In genomic region chr15:68994149-68994548, GRCh38 we compare ENCODE assay signal across 20 cellular contexts. TPM values are rescaled to one million over a fixed set of nuclear protein-coding genes. Genes with fewer than 3 reads are reported as not detected.
DNase-seq lines count a peak whose midpoint lies in the region; ATAC-seq, FAIRE-seq and TF ChIP-seq lines count a peak whose summit lies in the region.
"Had no signal": no experiment of that assay in that cellular context is flagged by ENCODE, and none has a peak within 500 bp of the region (broad histone marks: within the 10 kb centered on the region; RNA-seq: fewer than 3 reads in every experiment).

No MANE protein-coding gene starts in this region.

- no peak for TF ChIP-seq CTCF in IMR-90 (conservative IDR thresholded peaks at IDR 0.05; ENCODE audit: low read depth, low read length)
- no peak for TF ChIP-seq CTCF in bronchial epithelial cell (IDR thresholded peaks at IDR 0.05; ENCODE audit: insufficient read depth, low read length, severe bottlenecking)

- H4K91ac ChIP-seq in IMR-90 (ENCODE audit: insufficient read depth, low read depth, low read length): no peak overlapping the region

- H3K4me2 ChIP-seq in IMR-90 (ENCODE audit: low read depth, low read length): no peak overlapping the region

- BruUV-seq in IMR-90 (replicated peaks; lab: Mats Ljungman, UMichigan): no TSS peak

- no peaks in the 10 kb centered on the region for H3K79me1 ChIP-seq in IMR-90 (ENCODE audit: low read depth in 1 of 2, low read length in 2 of 2)

- no peak for TF ChIP-seq POLR2A in IMR-90 (IDR thresholded peaks at IDR 0.05; ENCODE audit: low read depth, low read length)

- H2AFZ ChIP-seq in IMR-90 (replicated peaks; ENCODE audit: low read length, poor library complexity): no peak overlapping the region

- H4K8ac ChIP-seq in IMR-90 (ENCODE audit: low read depth in 2 of 2, low read length in 2 of 2): no peak overlapping the region

- H3K14ac ChIP-seq in IMR-90 (replicated peaks; ENCODE audit: low read depth, low read length): no peak overlapping the region

- H2BK120ac ChIP-seq in IMR-90 (ENCODE audit: low read depth, low read length): no peak overlapping the region

- 29% methylated on average over 1 of the region's 2 CpGs; no CpG with 5 or more reads in 1 of the 2 experiments for WGBS in IMR-90 (ENCODE audit: extremely low coverage in 2 of 2, insufficient read length in 1 of 2), 2 experiments

- H3K27me3 ChIP-seq in IMR-90 (ENCODE audit: control insufficient read depth, insufficient read depth, low read length) (peaks cover 28% of the 10 kb centered on the region), bronchial epithelial cell (ENCODE audit: control insufficient read depth, insufficient read depth, low read length) (no peaks in the 10 kb centered on the region)
- H3K27me3 ChIP-seq: sigmoid colon, upper lobe of right lung had no signal

- H2AK9ac ChIP-seq in IMR-90 (replicated peaks; ENCODE audit: low read depth, low read length, poor library complexity): no peak overlapping the region

- no peak overlapping the region for H2BK20ac ChIP-seq in IMR-90 (ENCODE audit: low read depth, low read length)

- no peaks in the 10 kb centered on the region for H3K9me1 ChIP-seq in IMR-90 (ENCODE audit: insufficient read depth, low read length)

- in situ Hi-C loops in IMR-90 (cut with MboI; ENCODE audit: low sequenced_read_pairs): no loop called here

- H3K56ac ChIP-seq in IMR-90 (ENCODE audit: extremely low read depth, insufficient read depth, low read length): no peak overlapping the region

- no peaks in the 10 kb centered on the region for H4K20me1 ChIP-seq in IMR-90 (ENCODE audit: insufficient read depth, low read length)

- H4K5ac ChIP-seq in IMR-90 (ENCODE audit: low read depth, low read length): no peak overlapping the region

- no peak overlapping the region for H3K27ac ChIP-seq in IMR-90 (ENCODE audit: insufficient read depth, low read length)
- H3K27ac ChIP-seq: dorsolateral prefrontal cortex, sigmoid colon, upper lobe of right lung had no signal

- 0 out of 2 replicates have a peak, but pooled peaks cover 1% of the 10 kb centered on the region for H3K4me1 ChIP-seq in IMR-90 (ENCODE audit: control insufficient read depth, insufficient read depth, low read length)
- H3K4me1 ChIP-seq: sigmoid colon, upper lobe of right lung had no signal

- no peak overlapping the region for H3K4ac ChIP-seq in IMR-90 (ENCODE audit: low read depth, low read length)

- H3K36me3 ChIP-seq in IMR-90 (ENCODE audit: control insufficient read depth, insufficient read depth, low read length): no peaks in the 10 kb centered on the region
- H3K36me3 ChIP-seq in bronchial epithelial cell (ENCODE audit: control insufficient read depth, insufficient read depth, low read length): no peaks in the 10 kb centered on the region
- H3K36me3 ChIP-seq: sigmoid colon, upper lobe of right lung had no signal

- H3K9me3 ChIP-seq in IMR-90 (ENCODE audit: control insufficient read depth, insufficient read depth, low read length): no peaks in the 10 kb centered on the region
- H3K9me3 ChIP-seq: sigmoid colon, upper lobe of right lung had no signal

- DNase-seq in AG08395 (ENCODE audit: low spot score): peak; percentile 83
- DNase-seq in IMR-90: peak; percentile 39
- peak; percentile 70 for DNase-seq in bronchial epithelial cell (ENCODE audit: low read depth)
- peak; percentile 28 for DNase-seq in mesenteric fat pad (ENCODE audit: low spot score)
- DNase-seq in AML-193 (lab: John Stamatoyannopoulos, UW): no peak
- DNase-seq in retina: no peak
- DNase-seq in NCI-H146 treated with DMSO at 0.1 percent for 48 hours (lab: John Stamatoyannopoulos, UW; ENCODE audit: unreplicated experiment): no peak
- DNase-seq: activated B cell treated with CpG ODN at 0.5 μM for 24 hours; activated naive CD8-positive, alpha-beta T cell treated with anti-CD3 and anti-CD28 coated beads, Interleukin-2, amount 10 ng/mL, durations not matched to agents 7 days and 5 days; dorsolateral prefrontal cortex; H7; KBM-7; NCI-H1417 treated with DMSO at 0.1 percent for 48 hours; NCI-H446 treated with DMSO at 0.1 percent for 48 hours; sigmoid colon; stimulated activated naive B cell treated with anti-CD40 and anti-IgM and Interleukin-4, amounts not matched to agents 10 μg/mL and 1 μg/mL and 100 μg/mL, for 72 hours; upper lobe of right lung had no signal

- no peak overlapping the region for H3K18ac ChIP-seq in IMR-90 (ENCODE audit: low read depth, low read length)

- CTCF ChIA-PET in IMR-90 (lab: Yijun Ruan, JAX): no interaction called here

- ATAC-seq in IMR-90 (ENCODE audit: low read depth) (peak; percentile 85), GM18870 (IDR thresholded peaks at IDR 0.05; ENCODE audit: unreplicated experiment) (no peak)
- ATAC-seq: stimulated activated naive B cell treated with anti-CD40 and anti-IgM and Interleukin-4, amounts not matched to agents 10 μg/mL and 1 μg/mL and 100 μg/mL, for 72 hours; upper lobe of right lung had no signal

- H3K9ac ChIP-seq in IMR-90 (ENCODE audit: low read depth, low read length): no peak overlapping the region

- H3K4me3 ChIP-seq in IMR-90 (ENCODE audit: insufficient read depth, low read depth, low read length) (no peak overlapping the region), bronchial epithelial cell (ENCODE audit: low read depth, low read length) (no peak overlapping the region)
- H3K4me3 ChIP-seq: dorsolateral prefrontal cortex, lung, sigmoid colon, upper lobe of right lung had no signal

- no peak overlapping the region for H2AK5ac ChIP-seq in IMR-90 (ENCODE audit: low read depth, low read length)

- no peak overlapping the region for H2BK15ac ChIP-seq in IMR-90 (ENCODE audit: low read depth, low read length)

- no peak for TF ChIP-seq RAD21 in IMR-90 (IDR thresholded peaks at IDR 0.05; ENCODE audit: low read length)

- no peak for FAIRE-seq in bronchial epithelial cell (lab: Jason Lieb, UNC)

- intact Hi-C loops in IMR-90 (cut with micrococcal nuclease): no loop called here

- H2BK5ac ChIP-seq in IMR-90 (ENCODE audit: low read depth, low read length, poor library complexity, severe bottlenecking): no peak overlapping the region

- dilution Hi-C loops in IMR-90 (cut with HindIII; ENCODE audit: low sequenced_read_pairs, unreplicated experiment): no loop called here

- H3K23ac ChIP-seq in IMR-90 (ENCODE audit: low read depth, low read length): no peak overlapping the region

- POLR2A ChIA-PET in IMR-90 (lab: Charles Lee; ENCODE audit: unreplicated experiment): no interaction called here

TF ChIP-seq in IMR-90, 13 proteins besides CTCF, POLR2A, EP300 and RAD21:
- no peak for TF ChIP-seq RFX5 (IDR thresholded peaks at IDR 0.05; ENCODE audit: low read depth, low read length)
- no peak for TF ChIP-seq NFE2L2 (IDR thresholded peaks at IDR 0.05; ENCODE audit: low read depth, low read length)
- TF ChIP-seq SMC3 (IDR thresholded peaks at IDR 0.05; ENCODE audit: low read depth, low read length): no peak
- TF ChIP-seq CEBPB (IDR thresholded peaks at IDR 0.05; ENCODE audit: low read depth, low read length): no peak
- TF ChIP-seq MAFK (IDR thresholded peaks at IDR 0.05; ENCODE audit: low read depth, low read length): no peak

RNA-seq across cellular contexts. Expression of gene NOX5, which starts 20.3 kb away (rescaled TPM):
- total RNA-seq in IMR-90 (2012; rRNA removed) (under 0.01 TPM in 1 of 2 replicates, not detected in the other), bronchial epithelial cell (under 0.01 TPM in 1 of 2 replicates, not detected in the other), mesenteric fat pad (0.19 TPM)
- 0.07 and 0.20 TPM in 2 replicates for polyA plus RNA-seq in IMR-90 (2012; rRNA removed)
- polyA plus RNA-seq in IMR-90 (2012; cell fraction: cytosol; rRNA removed): 0.05 and 0.11 TPM in 2 replicates
- polyA plus RNA-seq in IMR-90 (2012; cell fraction: nucleus; rRNA removed; ENCODE audit: low replicate concordance): 0.60 and 0.65 TPM in 2 replicates
- total RNA-seq: H7, neural crest cell had no signal

Comparison
In these comparisons a context has a peak if more than half of its experiments do, and no peak if none do; other contexts are left out.
1. DNase-seq: peak in AG08395 (single experiment), IMR-90 (single experiment), bronchial epithelial cell (single experiment) and mesenteric fat pad (single experiment); none in AML-193 (0 of 2), retina (single experiment) and NCI-H146 treated with DMSO at 0.1 percent for 48 hours (single experiment).